Comparison of ENCODE assay signal across 20 cellular contexts in genomic region chr7:105685099-105685609, GRCh38.
DNase-seq lines count a peak whose midpoint lies in the region; ATAC-seq and TF ChIP-seq lines count a peak whose summit lies in the region.
"Had no signal": no experiment of that assay in that cellular context is flagged by ENCODE, and none has a peak within 500 bp of the region (broad histone marks: within the 10 kb centered on the region; RNA-seq: fewer than 3 reads in every experiment).

No MANE protein-coding gene starts in this region.

- no peaks in the 10 kb centered on the region for H3K9me3 ChIP-seq in prostate gland
- H3K9me3 ChIP-seq: SJSA1 had no signal

- no peaks in the 10 kb centered on the region for H3K9me3 Mint-ChIP-seq in activated T-helper 17 cell treated with anti-CD3 and anti-CD28 coated beads, Interleukin-2, amount 50 U/mL, for 72 hours

- H3K27me3 Mint-ChIP-seq in activated T-helper 17 cell treated with anti-CD3 and anti-CD28 coated beads, Interleukin-2, amount 50 U/mL, for 72 hours = no peaks in the 10 kb centered on the region

- H3K27ac Mint-ChIP-seq in activated T-helper 17 cell treated with anti-CD3 and anti-CD28 coated beads, Interleukin-2, amount 50 U/mL, for 72 hours = no peak overlapping the region

- H3K27me3 ChIP-seq in prostate gland (replicated peaks; ENCODE audit: insufficient read depth) = no peaks in the 10 kb centered on the region
- H3K27me3 ChIP-seq: SJSA1 had no signal

- intact Hi-C loops in prostate gland (cut with DNase I) = no loop called here

- H3K27ac ChIP-seq in prostate gland = no peak overlapping the region
- H3K27ac ChIP-seq: HL-60, SJSA1 had no signal

- peaks cover 3% of the 10 kb centered on the region for H3K4me1 ChIP-seq in prostate gland (replicated peaks)
- H3K4me1 ChIP-seq: SJSA1 had no signal

- no peak overlapping the region for H3K4me3 Mint-ChIP-seq in activated T-helper 17 cell treated with anti-CD3 and anti-CD28 coated beads, Interleukin-2, amount 50 U/mL, for 72 hours
- H3K4me3 Mint-ChIP-seq: CD14-positive monocyte had no signal

- TF ChIP-seq CTCF in prostate gland (IDR thresholded peaks at IDR 0.05) = no peak

- DNase-seq in activated effector memory CD4-positive, alpha-beta T cell treated with anti-CD3 and anti-CD28 coated beads, Interleukin-2, amount 50 U/mL, for 16 hours = peak; percentile 21
- no peak for DNase-seq in activated effector memory CD4-positive, alpha-beta T cell treated with Interleukin-2 at 50 U/mL for 16 hours
- DNase-seq in EH (ENCODE audit: low read depth) (peak; percentile 5), prostate gland (ENCODE audit: low spot score) (peak; percentile 38), DMS 273 (lab: John Stamatoyannopoulos, UW; ENCODE audit: unreplicated experiment) (no peak), GM19240 (ENCODE audit: insufficient read length, low spot score) (no peak)
- DNase-seq: DND-41, GOT3, HCEC 1CT, KG1, NCI-H1105, NCI-H2029 treated with DMSO at 0.1 percent for 48 hours, NCI-H226, NCI-H510A treated with DMSO at 0.1 percent for 48 hours, NCI-H774 had no signal

- no peak for TF ChIP-seq POLR2A in prostate gland (IDR thresholded peaks at IDR 0.05)

- no peaks in the 10 kb centered on the region for H3K36me3 Mint-ChIP-seq in activated T-helper 17 cell treated with anti-CD3 and anti-CD28 coated beads, Interleukin-2, amount 50 U/mL, for 72 hours (ENCODE audit: low read depth)

- H3K4me1 Mint-ChIP-seq in activated T-helper 17 cell treated with anti-CD3 and anti-CD28 coated beads, Interleukin-2, amount 50 U/mL, for 72 hours = peaks cover 10% of the 10 kb centered on the region

- H3K36me3 ChIP-seq in prostate gland = no peaks in the 10 kb centered on the region
- H3K36me3 ChIP-seq: SJSA1 had no signal

- peak; percentile 42 for ATAC-seq in activated T-helper 17 cell treated with anti-CD3 and anti-CD28 coated beads, Interleukin-2, amount 50 U/mL, for 72 hours (replicated peaks)
- ATAC-seq: HepG2 had no signal

- no peak overlapping the region for H3K4me3 ChIP-seq in prostate gland
- H3K4me3 ChIP-seq: SJSA1 had no signal

- WGBS in prostate gland = 72% methylated on average over 3 of the region's 3 CpGs

Comparison
In these comparisons a context has a peak if more than half of its experiments do, and no peak if none do; other contexts are left out.
1. DNase-seq: peak in activated effector memory CD4-positive, alpha-beta T cell treated with anti-CD3 and anti-CD28 coated beads, Interleukin-2, amount 50 U/mL, for 16 hours (single experiment), EH (single experiment) and prostate gland (single experiment); none in activated effector memory CD4-positive, alpha-beta T cell treated with Interleukin-2 at 50 U/mL for 16 hours (single experiment), DMS 273 (single experiment) and GM19240 (single experiment).